8 cellular contexts compared by ENCODE assay signal in the genomic region with DNA sequence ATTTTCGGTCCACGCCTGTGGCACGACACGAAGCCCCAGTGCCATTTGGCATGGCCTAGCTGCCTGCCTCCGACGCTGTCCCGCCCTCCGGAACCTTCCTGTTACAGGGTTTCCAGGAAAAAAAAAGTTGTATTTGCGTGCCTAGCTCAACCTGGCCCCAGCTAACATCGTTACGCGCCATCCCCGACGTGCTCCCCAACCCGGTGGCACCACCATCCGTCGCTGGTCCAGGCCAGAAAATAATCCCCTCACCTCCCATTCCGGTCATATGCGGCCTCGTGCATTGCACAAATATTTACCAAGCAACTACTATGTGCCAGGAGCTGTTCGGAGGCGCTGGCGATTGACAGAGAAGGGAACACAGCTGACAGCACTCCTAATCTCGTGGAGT. TPM values are rescaled to one million over a fixed set of nuclear protein-coding genes. Genes with fewer than 3 reads are reported as not detected.
A peak's percentile ranks its signal among the peaks of the same experiment; 100 is the strongest.
DNase-seq lines count a peak whose midpoint lies in the region; ATAC-seq and TF ChIP-seq lines count a peak whose summit lies in the region.

No MANE protein-coding gene starts in this region.

- H3K9me3 ChIP-seq in breast epithelium (no peaks in the 10 kb centered on the region), mesodermal cell (ENCODE audit: control insufficient read depth, low read length) (no peaks in the 10 kb centered on the region)

- intact Hi-C loops in breast epithelium (cut with DNase I; ENCODE audit: low total_unique reads): no loop called here

- H3K27ac ChIP-seq in breast epithelium: no peak overlapping the region
- H3K27ac ChIP-seq in mesodermal cell (ENCODE audit: low read depth, low read length, severe bottlenecking): no peak overlapping the region

- TF ChIP-seq POLR2A in breast epithelium (IDR thresholded peaks at IDR 0.05): no peak

- peak; percentile 14 for DNase-seq in stimulated activated naive CD4-positive, alpha-beta T cell treated with Interleukin-2 at 50 U/mL for 16 hours (lab: John Stamatoyannopoulos, UW)
- DNase-seq in stimulated activated naive CD4-positive, alpha-beta T cell (lab: John Stamatoyannopoulos, UW): no peak
- DNase-seq in breast epithelium (ENCODE audit: low spot score in 2 of 2): no peak
- no peak for DNase-seq in NCI-H1417 (lab: John Stamatoyannopoulos, UW)
- no peak for DNase-seq in activated CD8-positive, alpha-beta memory T cell treated with anti-CD3 and anti-CD28 coated beads for 24 hours

- no peak for ATAC-seq in HG03135 (IDR thresholded peaks at IDR 0.05; ENCODE audit: unreplicated experiment)
- ATAC-seq in HG02970 (IDR thresholded peaks at IDR 0.05; ENCODE audit: low FRiP score, unreplicated experiment): no peak

- WGBS in mesodermal cell (ENCODE audit: insufficient coverage in 2 of 2), 2 experiments: 81% methylated on average over 21 to 24 of the region's 24 CpGs

- H3K27me3 ChIP-seq in breast epithelium: peaks cover 0 to 25% of the 10 kb centered on the region in 2 donors

- H3K36me3 ChIP-seq in breast epithelium (no peaks in the 10 kb centered on the region), mesodermal cell (ENCODE audit: control insufficient read depth, insufficient read depth, low read length) (no peaks in the 10 kb centered on the region)

- no peaks in the 10 kb centered on the region for H3K4me1 ChIP-seq in breast epithelium
- H3K4me1 ChIP-seq in mesodermal cell (ENCODE audit: control insufficient read depth, insufficient read depth, low read length, poor library complexity, severe bottlenecking): peaks cover 13% of the 10 kb centered on the region

- H3K4me3 ChIP-seq in breast epithelium (peak overlapping the region; percentile 51 to 67 (median 62)), mesodermal cell (ENCODE audit: extremely low read depth, insufficient read depth, low read length, poor library complexity, severe bottlenecking) (peak overlapping the region; percentile 50)

- TF ChIP-seq CTCF in breast epithelium (IDR thresholded peaks at IDR 0.05): no peak

RNA-seq across cellular contexts. Expression of a gene that starts 1.4 kb away (rescaled TPM):
- 10 to 100 TPM in 1 of 3 donors, 1 to 10 TPM in 1, under 1 TPM in 1; 0.80 to 32.1 (median 4.8) TPM for total RNA-seq in breast epithelium
- 1.00 TPM for polyA plus RNA-seq in mesodermal cell (2013, experiment 1 of 2)
- 0.91 TPM for polyA plus RNA-seq in mesodermal cell (2013, experiment 2 of 2)

RNA-seq across cellular contexts. Expression of a gene that starts 21.9 kb away (rescaled TPM):
- not detected for total RNA-seq in breast epithelium
- not detected for polyA plus RNA-seq in mesodermal cell (2013, experiment 1 of 2)
- not detected for polyA plus RNA-seq in mesodermal cell (2013, experiment 2 of 2)

RNA-seq across cellular contexts. Expression of a gene that starts 30.9 kb away (rescaled TPM):
- total RNA-seq in breast epithelium: 10 to 100 TPM; 13.8 to 21.7 (median 20.3) TPM
- polyA plus RNA-seq in mesodermal cell (2013, experiment 1 of 2): 34.4 TPM
- 25.6 TPM for polyA plus RNA-seq in mesodermal cell (2013, experiment 2 of 2)

RNA-seq across cellular contexts. Expression of a gene that starts 55.1 kb away (rescaled TPM):
- total RNA-seq in breast epithelium: 10 to 100 TPM; 18.7 to 26.2 (median 18.7) TPM
- polyA plus RNA-seq in mesodermal cell (2013, experiment 1 of 2): 41.1 TPM
- 35.7 TPM for polyA plus RNA-seq in mesodermal cell (2013, experiment 2 of 2)
